In genomic region chr13:65771704-65772313, GRCh38 we compare ENCODE assay signal across 6 cellular contexts.
A peak's percentile ranks its signal among the peaks of the same experiment; 100 is the strongest.
DNase-seq lines count a peak whose midpoint lies in the region; ATAC-seq and TF ChIP-seq lines count a peak whose summit lies in the region.
"Not testable (repeated sequence)": the region's sequence is repeated elsewhere in the genome, so short reads cannot be mapped to it uniquely, and the experiment has no call there.

No MANE protein-coding gene starts in this region.

- not testable (repeated sequence) for H2AFZ ChIP-seq in DND-41 (ENCODE audit: low read depth, low read length); OCI-LY7 (ENCODE audit: low read length)

- not testable (repeated sequence) for H2BK15ac ChIP-seq in mesendoderm (replicated peaks; ENCODE audit: low read depth)

- intact Hi-C loops in OCI-LY7 (cut with micrococcal nuclease; ENCODE audit: unreplicated experiment), result not testable (repeated sequence)

- H3K18ac ChIP-seq in mesendoderm (ENCODE audit: low read length), result not testable (repeated sequence)

- H3K27ac ChIP-seq in DND-41 (ENCODE audit: low read length); HEK293 (ENCODE audit: extremely low read depth, low read depth, low read length); OCI-LY7 (ENCODE audit: low read depth, low read length, poor library complexity, severe bottlenecking); mesendoderm (ENCODE audit: low read depth, low read length): not testable (repeated sequence)

- H2BK120ac ChIP-seq in mesendoderm (ENCODE audit: low read depth, low read length), result not testable (repeated sequence)

- not testable (repeated sequence) for H2BK5ac ChIP-seq in mesendoderm (ENCODE audit: low read length)

- BruUV-seq in OCI-LY7 (replicated peaks; lab: Mats Ljungman, UMichigan), result not testable (repeated sequence)

- not testable (repeated sequence) for H3K4me3 ChIP-seq in DND-41 (ENCODE audit: low read depth in 1 of 2, low read length in 2 of 2); HEK293 (ENCODE audit: low read depth, low read length); OCI-LY7 (ENCODE audit: low read depth, low read length, poor library complexity, severe bottlenecking); mesendoderm (ENCODE audit: low read length)

- H3K27me3 ChIP-seq in DND-41 (ENCODE audit: insufficient read depth, low read length, poor library complexity); mesendoderm (ENCODE audit: insufficient read depth, low read length, poor library complexity): not testable (repeated sequence)

- POLR2A ChIA-PET in HEK293 (lab: Yijun Ruan, JAX); OCI-LY7 (lab: Charles Lee): not testable (repeated sequence)

- TF ChIP-seq CTCF in DND-41 (IDR thresholded peaks at IDR 0.05; ENCODE audit: borderline replicate concordance, extremely low read depth, low read length, poor library complexity, severe bottlenecking); HEK293 (tag by site-specific recombination; IDR thresholded peaks at IDR 0.05); OCI-LY7 (conservative IDR thresholded peaks at IDR 0.05; ENCODE audit: low read length): not testable (repeated sequence)

- H3K9ac ChIP-seq in DND-41 (ENCODE audit: low read depth, low read length); mesendoderm (ENCODE audit: low read length): not testable (repeated sequence)

- not testable (repeated sequence) for H3K56ac ChIP-seq in mesendoderm (ENCODE audit: low read length)

- H3K4me2 ChIP-seq in DND-41 (ENCODE audit: insufficient read depth, low read length); OCI-LY7 (ENCODE audit: low read length); mesendoderm (ENCODE audit: low read length): not testable (repeated sequence)

- not testable (repeated sequence) for H4K5ac ChIP-seq in mesendoderm (ENCODE audit: low read length)

- not testable (repeated sequence) for H3K23ac ChIP-seq in mesendoderm (ENCODE audit: low read length)

- WGBS in mesendoderm (ENCODE audit: extremely low coverage, insufficient coverage, low lambda C conversion rate), result no CpG with 5 or more reads among the region's 6 CpGs

- CTCF ChIA-PET in HEK293 (lab: Yijun Ruan, JAX); OCI-LY7 (lab: Charles Lee; ENCODE audit: unreplicated experiment): not testable (repeated sequence)

- not testable (repeated sequence) for H3K79me2 ChIP-seq in DND-41 (ENCODE audit: insufficient read depth, low read length); OCI-LY7 (ENCODE audit: insufficient read depth, low read depth, low read length); mesendoderm (ENCODE audit: control insufficient read depth, insufficient read depth, low read length)

- not testable (repeated sequence) for H4K20me1 ChIP-seq in DND-41 (ENCODE audit: insufficient read depth, low read length); OCI-LY7 (ENCODE audit: insufficient read depth, low read length)

- not testable (repeated sequence) for H2AK5ac ChIP-seq in mesendoderm (ENCODE audit: low read length)

- H3K9me3 ChIP-seq in DND-41 (ENCODE audit: insufficient read depth, low read length, severe bottlenecking); HEK293 (ENCODE audit: control insufficient read depth, insufficient read depth, low read depth, low read length); OCI-LY7 (ENCODE audit: low read length): not testable (repeated sequence)

- H3K9me2 ChIP-seq in OCI-LY7 (ENCODE audit: insufficient read depth, low read length), result not testable (repeated sequence)

- not testable (repeated sequence) for H4K8ac ChIP-seq in mesendoderm (ENCODE audit: low read depth, low read length)

- H3K4ac ChIP-seq in mesendoderm (ENCODE audit: low read depth, low read length), result not testable (repeated sequence)

- not testable (repeated sequence) for H3K36me3 ChIP-seq in DND-41 (ENCODE audit: insufficient read depth, low read length); HEK293 (ENCODE audit: control insufficient read depth in 2 of 2, insufficient read depth in 1 of 2, low read length in 2 of 2); OCI-LY7 (ENCODE audit: insufficient read depth, low read length); mesendoderm (ENCODE audit: control insufficient read depth, insufficient read depth, low read length)

- DNase-seq in DMS53 (lab: John Stamatoyannopoulos, UW) (peak; percentile 0), DND-41 (peak; percentile 10), ELF-1 (ENCODE audit: low read depth, low spot score) (peak; percentile 8), OCI-LY7 (ENCODE audit: low spot score) (peak; percentile 10), mesendoderm (peak; percentile 6)

- not testable (repeated sequence) for H3K4me1 ChIP-seq in DND-41 (ENCODE audit: insufficient read depth, low read length); HEK293 (ENCODE audit: control insufficient read depth, insufficient read depth, low read length); OCI-LY7 (ENCODE audit: insufficient read depth, low read length, poor library complexity, severe bottlenecking); mesendoderm (ENCODE audit: control insufficient read depth, low read depth, low read length)

- not testable (repeated sequence) for ATAC-seq in DND-41 (ENCODE audit: insufficient read depth, low read depth)

- H3K79me1 ChIP-seq in mesendoderm (ENCODE audit: low read length), result not testable (repeated sequence)

TF ChIP-seq in HEK293, 187 proteins besides CTCF, POLR2A, EP300 and RAD21:
- TF ChIP-seq SETDB1 (IDR thresholded peaks at IDR 0.05; ENCODE audit: insufficient read length, low read length), result peak; percentile 96
- TF ChIP-seq TRIM28 (IDR thresholded peaks at IDR 0.05; ENCODE audit: borderline replicate concordance, low read length), result peak; percentile 85; the same call in 1 of the 2 replicates
